Comparison of ENCODE assay signal across 1 cellular context in the genomic region with DNA sequence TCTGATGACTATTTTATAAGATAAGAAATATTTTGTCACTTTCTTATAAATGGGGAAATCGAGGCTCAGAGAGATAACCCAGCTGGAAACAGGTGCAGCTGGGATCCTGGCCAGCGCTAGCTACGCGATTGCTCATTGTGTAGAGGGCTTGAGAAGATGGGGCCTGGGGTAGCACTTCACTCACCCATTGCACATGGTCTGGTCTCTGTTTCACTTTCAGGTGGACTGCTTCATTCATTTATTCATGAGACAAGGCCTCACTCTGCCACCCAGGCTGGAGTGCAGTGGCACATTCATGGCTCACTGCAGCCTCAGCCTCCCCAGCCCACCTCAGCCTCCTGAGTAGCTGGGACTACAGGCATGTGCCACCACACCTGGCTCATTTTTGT.
TF ChIP-seq lines count a peak whose summit lies in the region.

No MANE protein-coding gene starts in this region.

TF ChIP-seq in SK-N-SH, 30 proteins besides CTCF, POLR2A, EP300 and RAD21 (continued from another document):
- TF ChIP-seq, protein P1, sequence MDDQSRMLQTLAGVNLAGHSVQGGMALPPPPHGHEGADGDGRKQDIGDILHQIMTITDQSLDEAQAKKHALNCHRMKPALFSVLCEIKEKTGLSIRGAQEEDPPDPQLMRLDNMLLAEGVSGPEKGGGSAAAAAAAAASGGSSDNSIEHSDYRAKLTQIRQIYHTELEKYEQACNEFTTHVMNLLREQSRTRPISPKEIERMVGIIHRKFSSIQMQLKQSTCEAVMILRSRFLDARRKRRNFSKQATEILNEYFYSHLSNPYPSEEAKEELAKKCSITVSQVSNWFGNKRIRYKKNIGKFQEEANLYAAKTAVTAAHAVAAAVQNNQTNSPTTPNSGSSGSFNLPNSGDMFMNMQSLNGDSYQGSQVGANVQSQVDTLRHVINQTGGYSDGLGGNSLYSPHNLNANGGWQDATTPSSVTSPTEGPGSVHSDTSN (IDR thresholded peaks at IDR 0.05) = no peak
- TF ChIP-seq, protein P2, sequence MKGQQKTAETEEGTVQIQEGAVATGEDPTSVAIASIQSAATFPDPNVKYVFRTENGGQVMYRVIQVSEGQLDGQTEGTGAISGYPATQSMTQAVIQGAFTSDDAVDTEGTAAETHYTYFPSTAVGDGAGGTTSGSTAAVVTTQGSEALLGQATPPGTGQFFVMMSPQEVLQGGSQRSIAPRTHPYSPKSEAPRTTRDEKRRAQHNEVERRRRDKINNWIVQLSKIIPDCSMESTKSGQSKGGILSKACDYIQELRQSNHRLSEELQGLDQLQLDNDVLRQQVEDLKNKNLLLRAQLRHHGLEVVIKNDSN (IDR thresholded peaks at IDR 0.05; ENCODE audit: borderline replicate concordance, low read depth) = no peak
- TF ChIP-seq NRF1 (IDR thresholded peaks at IDR 0.05; ENCODE audit: low read depth, low read length) (no peak), SMC3 (IDR thresholded peaks at IDR 0.05; ENCODE audit: low read depth, low read length) (no peak), CHD2 (IDR thresholded peaks at IDR 0.05; ENCODE audit: low read length, partially characterized antibody) (no peak), ELF1 (IDR thresholded peaks at IDR 0.05) (no peak), TEAD4 (IDR thresholded peaks at IDR 0.05; ENCODE audit: borderline replicate concordance, insufficient read depth) (no peak), FOSL2 (IDR thresholded peaks at IDR 0.05; ENCODE audit: borderline replicate concordance, low read depth) (no peak), RFX5 (IDR thresholded peaks at IDR 0.05; ENCODE audit: low read length) (no peak), YY1 (IDR thresholded peaks at IDR 0.05; ENCODE audit: low read depth) (no peak)
- TF ChIP-seq, protein P3, sequence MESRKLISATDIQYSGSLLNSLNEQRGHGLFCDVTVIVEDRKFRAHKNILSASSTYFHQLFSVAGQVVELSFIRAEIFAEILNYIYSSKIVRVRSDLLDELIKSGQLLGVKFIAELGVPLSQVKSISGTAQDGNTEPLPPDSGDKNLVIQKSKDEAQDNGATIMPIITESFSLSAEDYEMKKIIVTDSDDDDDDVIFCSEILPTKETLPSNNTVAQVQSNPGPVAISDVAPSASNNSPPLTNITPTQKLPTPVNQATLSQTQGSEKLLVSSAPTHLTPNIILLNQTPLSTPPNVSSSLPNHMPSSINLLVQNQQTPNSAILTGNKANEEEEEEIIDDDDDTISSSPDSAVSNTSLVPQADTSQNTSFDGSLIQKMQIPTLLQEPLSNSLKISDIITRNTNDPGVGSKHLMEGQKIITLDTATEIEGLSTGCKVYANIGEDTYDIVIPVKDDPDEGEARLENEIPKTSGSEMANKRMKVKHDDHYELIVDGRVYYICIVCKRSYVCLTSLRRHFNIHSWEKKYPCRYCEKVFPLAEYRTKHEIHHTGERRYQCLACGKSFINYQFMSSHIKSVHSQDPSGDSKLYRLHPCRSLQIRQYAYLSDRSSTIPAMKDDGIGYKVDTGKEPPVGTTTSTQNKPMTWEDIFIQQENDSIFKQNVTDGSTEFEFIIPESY (IDR thresholded peaks at IDR 0.05; ENCODE audit: borderline replicate concordance, low read depth) = no peak
- TF ChIP-seq, protein P4, sequence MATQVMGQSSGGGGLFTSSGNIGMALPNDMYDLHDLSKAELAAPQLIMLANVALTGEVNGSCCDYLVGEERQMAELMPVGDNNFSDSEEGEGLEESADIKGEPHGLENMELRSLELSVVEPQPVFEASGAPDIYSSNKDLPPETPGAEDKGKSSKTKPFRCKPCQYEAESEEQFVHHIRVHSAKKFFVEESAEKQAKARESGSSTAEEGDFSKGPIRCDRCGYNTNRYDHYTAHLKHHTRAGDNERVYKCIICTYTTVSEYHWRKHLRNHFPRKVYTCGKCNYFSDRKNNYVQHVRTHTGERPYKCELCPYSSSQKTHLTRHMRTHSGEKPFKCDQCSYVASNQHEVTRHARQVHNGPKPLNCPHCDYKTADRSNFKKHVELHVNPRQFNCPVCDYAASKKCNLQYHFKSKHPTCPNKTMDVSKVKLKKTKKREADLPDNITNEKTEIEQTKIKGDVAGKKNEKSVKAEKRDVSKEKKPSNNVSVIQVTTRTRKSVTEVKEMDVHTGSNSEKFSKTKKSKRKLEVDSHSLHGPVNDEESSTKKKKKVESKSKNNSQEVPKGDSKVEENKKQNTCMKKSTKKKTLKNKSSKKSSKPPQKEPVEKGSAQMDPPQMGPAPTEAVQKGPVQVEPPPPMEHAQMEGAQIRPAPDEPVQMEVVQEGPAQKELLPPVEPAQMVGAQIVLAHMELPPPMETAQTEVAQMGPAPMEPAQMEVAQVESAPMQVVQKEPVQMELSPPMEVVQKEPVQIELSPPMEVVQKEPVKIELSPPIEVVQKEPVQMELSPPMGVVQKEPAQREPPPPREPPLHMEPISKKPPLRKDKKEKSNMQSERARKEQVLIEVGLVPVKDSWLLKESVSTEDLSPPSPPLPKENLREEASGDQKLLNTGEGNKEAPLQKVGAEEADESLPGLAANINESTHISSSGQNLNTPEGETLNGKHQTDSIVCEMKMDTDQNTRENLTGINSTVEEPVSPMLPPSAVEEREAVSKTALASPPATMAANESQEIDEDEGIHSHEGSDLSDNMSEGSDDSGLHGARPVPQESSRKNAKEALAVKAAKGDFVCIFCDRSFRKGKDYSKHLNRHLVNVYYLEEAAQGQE (IDR thresholded peaks at IDR 0.05; ENCODE audit: low read depth, low read length) = no peak
